ENCODE assay signal across 25 cellular contexts in the genomic region with DNA sequence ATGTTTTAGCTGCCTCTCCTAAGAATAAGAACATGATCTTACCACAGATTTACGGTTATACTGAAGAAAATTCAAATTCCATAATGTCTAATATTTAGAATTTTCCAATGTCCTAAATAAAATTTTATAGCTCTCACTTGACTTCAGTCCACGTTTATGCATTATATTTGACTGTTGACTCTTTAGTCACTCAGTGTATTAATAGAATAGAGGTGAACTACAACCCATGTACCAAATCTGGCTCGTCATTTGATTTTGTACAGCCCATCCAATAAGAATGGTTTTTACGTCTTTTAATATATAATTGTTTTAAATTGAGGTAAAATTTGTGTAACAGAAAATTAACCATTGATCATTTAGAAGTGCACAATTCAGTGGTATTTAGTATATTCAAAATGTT.
"Had no signal": no experiment of that assay in that cellular context is flagged by ENCODE, and none has a peak within 500 bp of the region (broad histone marks: within the 10 kb centered on the region; RNA-seq: fewer than 3 reads in every experiment).

No MANE protein-coding gene starts in this region.

- H3K27ac Mint-ChIP-seq: nephron; stimulated activated effector memory CD8-positive, alpha-beta T cell treated with anti-CD3 and anti-CD28 coated beads, Interleukin-12 subunit alpha, Interleukin-12 subunit beta, amount 100 ng/mL, for 72 hours; stimulated activated naive B cell treated with anti-CD40 and anti-IgM and Interleukin-4, amounts not matched to agents 10 μg/mL and 1 μg/mL and 100 μg/mL, for 72 hours; stimulated activated naive CD8-positive, alpha-beta T cell treated with anti-CD3 and anti-CD28 coated beads, Interleukin-15, Interleukin-2, amounts not matched to agents 100 ng/mL and 50 ng/mL, for 24 hours had no signal

- H3K4me1 ChIP-seq: prostate gland had no signal

- ATAC-seq: natural killer cell; pancreas; right cardiac atrium; right lobe of liver; stimulated activated effector memory CD8-positive, alpha-beta T cell treated with anti-CD3 and anti-CD28 coated beads, Interleukin-12 subunit alpha, Interleukin-12 subunit beta, amount 100 ng/mL, for 72 hours; stimulated activated naive B cell treated with anti-CD40 and anti-IgM and Interleukin-4, amounts not matched to agents 10 μg/mL and 1 μg/mL and 100 μg/mL, for 72 hours had no signal

- DNase-seq: natural killer cell; nucleus accumbens; pancreas; right cardiac atrium; right lobe of liver; sigmoid colon; small intestine; stimulated activated CD4-positive, alpha-beta T cell treated with anti-CD3 and anti-CD28 coated beads, Interleukin-15, amount 100 ng/mL, for 24 hours; stimulated activated CD4-positive, alpha-beta T cell treated with anti-CD3 and anti-CD28 coated beads, Interleukin-2, amount 100 ng/mL, for 24 hours; stimulated activated CD4-positive, alpha-beta T cell treated with anti-CD3 and anti-CD28 coated beads, Interleukin-2, amount 100 ng/mL, for 48 hours; stimulated activated CD4-positive, alpha-beta T cell treated with anti-CD3 and anti-CD28 coated beads, Interleukin-4, amount 100 ng/mL, for 24 hours; stimulated activated naive B cell treated with anti-CD40 and anti-IgM and Interleukin-4, amounts not matched to agents 10 μg/mL and 1 μg/mL and 100 μg/mL, for 72 hours; stimulated activated naive CD4-positive, alpha-beta T cell treated with Interleukin-2 at 50 U/mL for 16 hours; stomach; thyroid gland; trophoblast cell; upper lobe of left lung had no signal

- H3K36me3 Mint-ChIP-seq: natural killer cell had no signal

- H3K27me3 ChIP-seq: neutrophil, pancreas, right lobe of liver, sigmoid colon, stomach, thyroid gland, tibial nerve, upper lobe of left lung, vagina had no signal

- H3K4me3 Mint-ChIP-seq: natural killer cell; nephron; stimulated activated effector memory CD8-positive, alpha-beta T cell treated with anti-CD3 and anti-CD28 coated beads, Interleukin-12 subunit alpha, Interleukin-12 subunit beta, amount 100 ng/mL, for 72 hours; stimulated activated naive B cell treated with anti-CD40 and anti-IgM and Interleukin-4, amounts not matched to agents 10 μg/mL and 1 μg/mL and 100 μg/mL, for 72 hours; stimulated activated naive CD8-positive, alpha-beta T cell treated with anti-CD3 and anti-CD28 coated beads, Interleukin-15, Interleukin-2, amounts not matched to agents 100 ng/mL and 50 ng/mL, for 24 hours had no signal

- H3K9me3 Mint-ChIP-seq: natural killer cell; nephron; stimulated activated effector memory CD8-positive, alpha-beta T cell treated with anti-CD3 and anti-CD28 coated beads, Interleukin-12 subunit alpha, Interleukin-12 subunit beta, amount 100 ng/mL, for 72 hours; stimulated activated naive B cell treated with anti-CD40 and anti-IgM and Interleukin-4, amounts not matched to agents 10 μg/mL and 1 μg/mL and 100 μg/mL, for 72 hours; stimulated activated naive CD8-positive, alpha-beta T cell treated with anti-CD3 and anti-CD28 coated beads, Interleukin-15, Interleukin-2, amounts not matched to agents 100 ng/mL and 50 ng/mL, for 24 hours had no signal

- H3K27me3 Mint-ChIP-seq: stimulated activated naive B cell treated with anti-CD40 and anti-IgM and Interleukin-4, amounts not matched to agents 10 μg/mL and 1 μg/mL and 100 μg/mL, for 72 hours; stimulated activated naive CD8-positive, alpha-beta T cell treated with anti-CD3 and anti-CD28 coated beads, Interleukin-15, Interleukin-2, amounts not matched to agents 100 ng/mL and 50 ng/mL, for 24 hours had no signal

- H3K9me3 ChIP-seq: neutrophil, pancreas, prostate gland, right lobe of liver, sigmoid colon, stomach, thoracic aorta, thyroid gland, tibial nerve, upper lobe of left lung, vagina had no signal

- H3K36me3 ChIP-seq: pancreas, prostate gland had no signal

- H3K27ac ChIP-seq: neutrophil, pancreas, prostate gland, right lobe of liver, sigmoid colon, stomach, thoracic aorta, thyroid gland, tibial nerve, upper lobe of left lung, vagina had no signal

- H3K4me3 ChIP-seq: pancreas, prostate gland, right lobe of liver, sigmoid colon, stomach, thoracic aorta, thyroid gland, tibial nerve, upper lobe of left lung, vagina had no signal
